In genomic region chr14:105069887-105070759, GRCh38 we compare ENCODE assay signal across 9 cellular contexts. TPM values are rescaled to one million over a fixed set of nuclear protein-coding genes. Genes with fewer than 3 reads are reported as not detected.
DNase-seq lines count a peak whose midpoint lies in the region; ATAC-seq and TF ChIP-seq lines count a peak whose summit lies in the region.
"Had no signal": no experiment of that assay in that cellular context is flagged by ENCODE, and none has a peak within 500 bp of the region (broad histone marks: within the 10 kb centered on the region; RNA-seq: fewer than 3 reads in every experiment).

No MANE protein-coding gene starts in this region.

- no peaks in the 10 kb centered on the region for H3K36me3 Mint-ChIP-seq in activated CD4-positive, alpha-beta T cell treated with anti-CD3 and anti-CD28 coated beads for 36 hours (ENCODE audit: low read depth)
- H3K36me3 Mint-ChIP-seq in T-helper 17 cell (ENCODE audit: low read depth) (no peaks in the 10 kb centered on the region), memory B cell (no peaks in the 10 kb centered on the region), osteocyte (ENCODE audit: unreplicated experiment) (no peaks in the 10 kb centered on the region)

- POLR2A ChIA-PET in activated CD4-positive, alpha-beta T cell treated with anti-CD3 and anti-CD28 coated beads for 36 hours (lab: Charles Lee), result interaction anchor here (1.0 kb wide), 1 partner anchor 17 kb away, joined by 4 read pairs; no protein-coding TSS in a partner anchor

- no peak for TF ChIP-seq CTCF in osteocyte (IDR thresholded peaks at IDR 0.05)

- DNase-seq in activated CD4-positive, alpha-beta T cell treated with anti-CD3 and anti-CD28 coated beads for 36 hours, result peak; percentile 75
- DNase-seq in activated CD4-positive, alpha-beta T cell treated with anti-CD3 and anti-CD28 coated beads, Interleukin-2, amount 50 U/mL, for 4 hours, result no peak
- peak in 1 of 3 donors; percentile 8 for DNase-seq in T-helper 17 cell
- DNase-seq in memory B cell (ENCODE audit: low spot score in 2 of 2), result peak in 1 of 2 donors; percentile 43
- DNase-seq in ACHN, result no peak
- DNase-seq in osteocyte (ENCODE audit: extremely low spot score, unreplicated experiment), result no peak

- no peaks in the 10 kb centered on the region for H3K9me3 ChIP-seq in T-helper 17 cell (ENCODE audit: control insufficient read depth, low read length, poor library complexity, severe bottlenecking)
- H3K9me3 ChIP-seq: tibial nerve had no signal

- ATAC-seq in activated CD4-positive, alpha-beta T cell treated with anti-CD3 and anti-CD28 coated beads for 36 hours, result peak; percentile 57
- ATAC-seq in HG02678 (IDR thresholded peaks at IDR 0.05; ENCODE audit: unreplicated experiment) (peak; percentile 34), T-helper 17 cell (no peak), memory B cell (ENCODE audit: low read depth) (peak; percentile 24), HG03025 (IDR thresholded peaks at IDR 0.05; ENCODE audit: low FRiP score, unreplicated experiment) (no peak)

- intact Hi-C loops in activated CD4-positive, alpha-beta T cell treated with anti-CD3 and anti-CD28 coated beads for 36 hours (cut with DNase I, micrococcal nuclease), result loop anchor here (1.0 to 10.0 kb wide), 5 partner anchors 10 to 415 kb away; partner anchors contain the start of gene CRIP1 (in 1 of the 2)

- no peaks in the 10 kb centered on the region for H3K27me3 Mint-ChIP-seq in activated CD4-positive, alpha-beta T cell treated with anti-CD3 and anti-CD28 coated beads for 36 hours
- H3K27me3 Mint-ChIP-seq in T-helper 17 cell, result no peaks in the 10 kb centered on the region
- H3K27me3 Mint-ChIP-seq in memory B cell, result no peaks in the 10 kb centered on the region
- H3K27me3 Mint-ChIP-seq in osteocyte (ENCODE audit: unreplicated experiment), result peaks cover 6% of the 10 kb centered on the region

- CTCF ChIA-PET in activated CD4-positive, alpha-beta T cell treated with anti-CD3 and anti-CD28 coated beads for 36 hours (lab: Charles Lee), result interaction anchor here (1.0 to 3.4 kb wide), 3 partner anchors 9 to 18 kb away, joined by 3 to 41 read pairs (median 6); no protein-coding TSS in a partner anchor

- H3K4me3 Mint-ChIP-seq in activated CD4-positive, alpha-beta T cell treated with anti-CD3 and anti-CD28 coated beads for 36 hours, result peak overlapping the region; percentile 12
- peak overlapping the region; percentile 53 for H3K4me3 Mint-ChIP-seq in T-helper 17 cell
- H3K4me3 Mint-ChIP-seq in memory B cell, result peak overlapping the region; percentile 77
- H3K4me3 Mint-ChIP-seq in osteocyte (ENCODE audit: unreplicated experiment), result no peak overlapping the region

- H3K4me1 Mint-ChIP-seq in activated CD4-positive, alpha-beta T cell treated with anti-CD3 and anti-CD28 coated beads for 36 hours, result peaks cover 58% of the 10 kb centered on the region
- H3K4me1 Mint-ChIP-seq in T-helper 17 cell, result peaks cover 36% of the 10 kb centered on the region
- peaks cover 46% of the 10 kb centered on the region for H3K4me1 Mint-ChIP-seq in memory B cell
- peaks cover 4% of the 10 kb centered on the region for H3K4me1 Mint-ChIP-seq in osteocyte (ENCODE audit: unreplicated experiment)

- no peaks in the 10 kb centered on the region for H3K9me3 Mint-ChIP-seq in activated CD4-positive, alpha-beta T cell treated with anti-CD3 and anti-CD28 coated beads for 36 hours (ENCODE audit: low read depth)
- H3K9me3 Mint-ChIP-seq in memory B cell (no peaks in the 10 kb centered on the region), osteocyte (ENCODE audit: unreplicated experiment) (no peaks in the 10 kb centered on the region)

- peak overlapping the region; percentile 85 for H3K27ac Mint-ChIP-seq in activated CD4-positive, alpha-beta T cell treated with anti-CD3 and anti-CD28 coated beads for 36 hours
- H3K27ac Mint-ChIP-seq in T-helper 17 cell (peak overlapping the region; percentile 99), memory B cell (peak overlapping the region; percentile 99), osteocyte (ENCODE audit: unreplicated experiment) (no peak overlapping the region)

- in situ Hi-C loops in ACHN (cut with HindIII; ENCODE audit: low pct_ligation_motif_present, low pct_unique_long_range_greater_than_20kb, low sequenced_read_pairs), result no loop called here

RNA-seq across cellular contexts. Expression of gene GPR132, which starts 4.9 kb away (rescaled TPM):
- total RNA-seq in activated CD4-positive, alpha-beta T cell treated with anti-CD3 and anti-CD28 coated beads for 36 hours, result 10 to 100 TPM; 27.7 to 35.4 TPM
- 10 to 100 TPM; 43.4 to 47.1 TPM for total RNA-seq in T-helper 17 cell
- total RNA-seq in osteocyte, result 0.16 and 0.24 TPM in 2 replicates

RNA-seq across cellular contexts. Expression of gene CDCA4, which starts 49.2 kb away (rescaled TPM):
- total RNA-seq in activated CD4-positive, alpha-beta T cell treated with anti-CD3 and anti-CD28 coated beads for 36 hours, result 10 to 100 TPM; 52.0 to 62.7 TPM
- total RNA-seq in T-helper 17 cell, result 10 to 100 TPM; 16.1 to 18.4 TPM
- total RNA-seq in osteocyte, result 14.6 and 17.4 TPM in 2 replicates

Comparison
In these comparisons a context has a peak if more than half of its experiments do, and no peak if none do; other contexts are left out.
1. ATAC-seq: peak in activated CD4-positive, alpha-beta T cell treated with anti-CD3 and anti-CD28 coated beads for 36 hours (single experiment), HG02678 (single experiment) and memory B cell (single experiment); none in T-helper 17 cell (single experiment) and HG03025 (single experiment).
2. RNA of gene GPR132, which starts 4.9 kb away (total RNA-seq): 43.4 to 47.1 TPM in T-helper 17 cell and 27.7 to 35.4 TPM in activated CD4-positive, alpha-beta T cell treated with anti-CD3 and anti-CD28 coated beads for 36 hours; 0.16 to 0.24 TPM in osteocyte; every median in the first group is over 10 times any median in the second.